ENCODE assay signal across 19 cellular contexts in the genomic region with DNA sequence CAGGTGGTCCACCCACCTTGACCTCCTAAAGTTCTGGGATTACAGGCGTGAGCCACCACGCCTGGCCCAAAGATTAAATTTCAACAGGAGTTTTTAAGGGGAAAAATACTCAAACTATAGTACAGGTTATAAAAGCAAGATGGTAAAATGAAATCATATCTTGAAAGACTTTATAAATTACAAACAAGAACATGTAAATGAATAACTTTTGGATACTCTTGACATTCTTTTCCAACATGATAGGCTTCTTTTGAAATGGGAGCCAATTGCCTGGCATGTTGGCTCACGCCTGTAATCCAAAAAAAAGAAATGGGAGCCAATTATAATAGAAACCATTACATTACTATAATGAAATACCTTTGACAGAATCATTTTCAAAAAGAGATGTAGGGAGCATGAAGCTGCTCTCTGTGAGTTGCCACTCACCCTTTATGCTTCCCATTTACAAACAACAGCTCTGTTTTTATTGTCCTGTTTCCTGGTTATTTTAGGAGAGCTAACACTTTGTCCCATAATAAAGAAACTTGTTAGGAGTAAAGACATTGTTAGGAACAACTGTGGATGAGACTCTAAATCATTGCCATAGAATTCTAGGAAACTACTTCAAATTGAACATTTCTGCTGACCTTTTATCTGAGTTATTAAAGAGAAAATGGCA. TPM values are rescaled to one million over a fixed set of nuclear protein-coding genes. Genes with fewer than 3 reads are reported as not detected.
A peak's percentile ranks its signal among the peaks of the same experiment; 100 is the strongest.
DNase-seq lines count a peak whose midpoint lies in the region; ATAC-seq and TF ChIP-seq lines count a peak whose summit lies in the region.
"Had no signal": no experiment of that assay in that cellular context is flagged by ENCODE, and none has a peak within 500 bp of the region (broad histone marks: within the 10 kb centered on the region; RNA-seq: fewer than 3 reads in every experiment).

No MANE protein-coding gene starts in this region.

- H3K27ac ChIP-seq in RWPE1, result peak overlapping the region; percentile 28; the same call in 1 of the 2 replicates
- H3K27ac ChIP-seq in transverse colon, result peak overlapping the region; percentile 26 to 44 (median 31)
- no peak overlapping the region for H3K27ac ChIP-seq in breast epithelium
- H3K27ac ChIP-seq: BLaER1, C4-2B had no signal

- H3K9me3 ChIP-seq in transverse colon, result no peaks in the 10 kb centered on the region
- H3K9me3 ChIP-seq in breast epithelium, result no peaks in the 10 kb centered on the region
- H3K9me3 ChIP-seq: BLaER1, Caco-2, HAP-1 had no signal

- 33 to 44% methylated on average over 1 to 3 of the region's 3 CpGs for WGBS in transverse colon (ENCODE audit: low coverage in 1 of 2), 2 donors

- TF ChIP-seq POLR2A in transverse colon (IDR thresholded peaks at IDR 0.05) (no peak), breast epithelium (IDR thresholded peaks at IDR 0.05) (no peak)

- H3K9me3 Mint-ChIP-seq in progenitor cell of endocrine pancreas (ENCODE audit: low read depth), result no peaks in the 10 kb centered on the region
- H3K9me3 Mint-ChIP-seq: CD8-positive, alpha-beta T cell had no signal

- H3K36me3 Mint-ChIP-seq in progenitor cell of endocrine pancreas (ENCODE audit: insufficient read depth), result no peaks in the 10 kb centered on the region
- H3K36me3 Mint-ChIP-seq: CD4-positive, CD25-positive, alpha-beta regulatory T cell; CD8-positive, alpha-beta T cell had no signal

- ATAC-seq in left colon, result peak; percentile 77
- no peak for ATAC-seq in GM19467 (IDR thresholded peaks at IDR 0.05; ENCODE audit: unreplicated experiment)
- ATAC-seq: CD8-positive, alpha-beta T cell had no signal

- no peaks in the 10 kb centered on the region for H3K4me1 Mint-ChIP-seq in progenitor cell of endocrine pancreas (ENCODE audit: low read depth)
- H3K4me1 Mint-ChIP-seq: B cell had no signal

- H3K4me1 ChIP-seq in transverse colon (peaks cover 0 to 16% (median under 1%) of the 10 kb centered on the region in 4 donors), breast epithelium (no peaks in the 10 kb centered on the region)
- H3K4me1 ChIP-seq: BLaER1, Caco-2 had no signal

- intact Hi-C loops in left colon (cut with DNase I, micrococcal nuclease), result no loop called here
- intact Hi-C loops in transverse colon (cut with DNase I; ENCODE audit: low total_unique reads), result no loop called here
- intact Hi-C loops in breast epithelium (cut with DNase I; ENCODE audit: low total_unique reads), result no loop called here

- CTCF ChIA-PET in RWPE1 (lab: Yijun Ruan, JAX), result interaction anchor here (0.8 to 1.0 kb wide), 2 partner anchors 15 to 592 kb away, joined by 3 to 6 read pairs; no protein-coding TSS in a partner anchor

- in situ Hi-C loops in transverse colon (cut with MboI; ENCODE audit: low pct_ligation_motif_present in 1 of 4, low pct_unique_long_range_greater_than_20kb in 1 of 4, low sequenced_read_pairs in 3 of 4), result no loop called here

- H3K4me3 ChIP-seq in epithelial cell of esophagus (ENCODE audit: low read length), result no peak overlapping the region
- H3K4me3 ChIP-seq in transverse colon, result no peak overlapping the region
- H3K4me3 ChIP-seq in breast epithelium, result no peak overlapping the region
- H3K4me3 ChIP-seq: BLaER1, HAP-1 had no signal

- TF ChIP-seq CTCF in RWPE1 (conservative IDR thresholded peaks at IDR 0.05; ENCODE audit: low read depth), result no peak
- TF ChIP-seq CTCF in epithelial cell of esophagus (IDR thresholded peaks at IDR 0.05; ENCODE audit: insufficient read depth, low read depth, low read length, missing control alignments), result no peak
- no peak for TF ChIP-seq CTCF in transverse colon (IDR thresholded peaks at IDR 0.05)
- no peak for TF ChIP-seq CTCF in breast epithelium (IDR thresholded peaks at IDR 0.05)
- TF ChIP-seq CTCF in progenitor cell of endocrine pancreas (IDR thresholded peaks at IDR 0.05; ENCODE audit: unreplicated experiment), result no peak

- H3K27me3 Mint-ChIP-seq in progenitor cell of endocrine pancreas, result no peaks in the 10 kb centered on the region

- POLR2A ChIA-PET in RWPE1 (lab: Yijun Ruan, JAX; ENCODE audit: low non-redundant PET), result no interaction called here

- no peak overlapping the region for H3K4me3 Mint-ChIP-seq in progenitor cell of endocrine pancreas (ENCODE audit: low read depth)
- H3K4me3 Mint-ChIP-seq: B cell; CD4-positive, CD25-positive, alpha-beta regulatory T cell; CD8-positive, alpha-beta T cell; HFFc6 had no signal

- no peaks in the 10 kb centered on the region for H3K27me3 ChIP-seq in transverse colon
- no peaks in the 10 kb centered on the region for H3K27me3 ChIP-seq in breast epithelium
- H3K27me3 ChIP-seq: BLaER1 had no signal

- no peak for TF ChIP-seq EP300 in transverse colon (IDR thresholded peaks at IDR 0.05; ENCODE audit: low read depth)

- no peaks in the 10 kb centered on the region for H3K36me3 ChIP-seq in transverse colon
- H3K36me3 ChIP-seq in breast epithelium, result no peaks in the 10 kb centered on the region
- H3K36me3 ChIP-seq: BLaER1, HAP-1 had no signal

- H3K27ac Mint-ChIP-seq in progenitor cell of endocrine pancreas, result no peak overlapping the region
- H3K27ac Mint-ChIP-seq: B cell; CD4-positive, CD25-positive, alpha-beta regulatory T cell; CD8-positive, alpha-beta T cell; HFFc6 had no signal

- DNase-seq in RWPE1 (ENCODE audit: low spot score), result no peak
- peak; percentile 15 for DNase-seq in epithelial cell of esophagus (ENCODE audit: low read depth)
- no peak for DNase-seq in left colon
- no peak for DNase-seq in transverse colon
- no peak for DNase-seq in breast epithelium (ENCODE audit: low spot score in 2 of 2)
- DNase-seq in progenitor cell of endocrine pancreas (ENCODE audit: low spot score, unreplicated experiment), result no peak
- DNase-seq: 8988T; Caco-2; CD4-positive, CD25-positive, alpha-beta regulatory T cell; CD8-positive, alpha-beta T cell; DMS153; DND-41; GOT3; HFFc6 had no signal

RNA-seq across cellular contexts. Expression of a gene that starts 24.6 kb away (rescaled TPM):
- total RNA-seq in left colon, result 100 to 1,000 TPM in 1 of 2 donors, 10 to 100 TPM in 1; 84.6 to 106 TPM
- total RNA-seq in transverse colon, result 10 to 100 TPM; 25.1 to 82.4 (median 65.1) TPM
- total RNA-seq in breast epithelium, result 10 to 100 TPM; 11.7 to 27.4 (median 20.6) TPM
- 63.8 and 66.2 TPM in 2 replicates for total RNA-seq in progenitor cell of endocrine pancreas

RNA-seq across cellular contexts. Expression of a gene that starts 41.5 kb away (rescaled TPM):
- 10 to 100 TPM; 48.9 to 54.1 TPM for total RNA-seq in left colon
- total RNA-seq in transverse colon, result 10 to 100 TPM; 25.1 to 41.1 (median 34.9) TPM
- 10 to 100 TPM; 27.2 to 44.3 (median 33.9) TPM for total RNA-seq in breast epithelium
- 60.4 and 63.3 TPM in 2 replicates for total RNA-seq in progenitor cell of endocrine pancreas

Comparison
In these comparisons a context has a peak if more than half of its experiments do, and no peak if none do; other contexts are left out.
1. H3K27ac ChIP-seq: peak in RWPE1 (single experiment) and transverse colon (4 of 4); none in breast epithelium (0 of 2).